Comparison of ENCODE assay signal across 10 cellular contexts in the genomic region with DNA sequence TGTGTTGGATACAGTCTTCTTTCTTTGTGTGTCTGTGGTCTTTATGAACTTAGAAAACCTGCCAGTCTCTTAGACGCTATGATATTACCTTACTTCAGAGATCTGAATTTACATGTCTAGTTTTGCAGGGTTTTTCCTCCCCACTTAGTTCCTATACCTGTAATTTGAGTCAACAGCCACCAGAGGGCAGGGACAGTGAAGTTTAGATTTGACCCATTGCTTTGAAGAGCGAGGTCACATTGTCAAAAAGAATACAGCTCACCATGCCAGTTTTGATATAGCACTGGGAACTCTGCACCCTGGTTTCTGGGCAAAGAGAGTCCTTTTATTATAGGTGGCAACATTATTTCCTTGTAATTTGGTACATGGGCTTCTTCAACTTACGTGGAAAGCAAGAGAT.
DNase-seq lines count a peak whose midpoint lies in the region; ATAC-seq and TF ChIP-seq lines count a peak whose summit lies in the region.
"Had no signal": no experiment of that assay in that cellular context is flagged by ENCODE, and none has a peak within 500 bp of the region (broad histone marks: within the 10 kb centered on the region; RNA-seq: fewer than 3 reads in every experiment).

No MANE protein-coding gene starts in this region.

- H3K9ac ChIP-seq in endodermal cell (ENCODE audit: extremely low read depth, low read length, poor library complexity, severe bottlenecking) = no peak overlapping the region
- H3K9ac ChIP-seq: BLaER1 had no signal

- H3K9me3 ChIP-seq in endodermal cell (ENCODE audit: control insufficient read depth, low read length) = peaks cover 13% of the 10 kb centered on the region
- H3K9me3 ChIP-seq in spleen = peaks cover 0 to 25% (median 11%) of the 10 kb centered on the region in 8 donors
- H3K9me3 ChIP-seq in ovary = no peaks in the 10 kb centered on the region

- no peak overlapping the region for H3K27ac ChIP-seq in endodermal cell (ENCODE audit: low read depth, low read length)
- H3K27ac ChIP-seq in spleen = no peak overlapping the region
- H3K27ac ChIP-seq in ovary = no peak overlapping the region
- H3K27ac ChIP-seq: BLaER1 had no signal

- intact Hi-C loops in spleen (cut with DNase I; ENCODE audit: low total_unique reads) = no loop called here
- intact Hi-C loops in ovary (cut with DNase I) = no loop called here

- no peaks in the 10 kb centered on the region for H3K27me3 Mint-ChIP-seq in endodermal cell (ENCODE audit: insufficient read depth)

- no peak overlapping the region for H3K4me3 Mint-ChIP-seq in endodermal cell

- no peak for ATAC-seq in stimulated activated naive CD8-positive, alpha-beta T cell treated with anti-CD3 and anti-CD28 coated beads, Interleukin-15, Interleukin-2, amounts not matched to agents 100 U/mL and 50 U/mL, for 24 hours

- peaks cover 19% of the 10 kb centered on the region for H3K4me1 Mint-ChIP-seq in endodermal cell

- H3K36me3 ChIP-seq in endodermal cell (ENCODE audit: control insufficient read depth, insufficient read depth, low read length) = no peaks in the 10 kb centered on the region
- H3K36me3 ChIP-seq in spleen = no peaks in the 10 kb centered on the region
- H3K36me3 ChIP-seq in ovary = no peaks in the 10 kb centered on the region

- H3K4me3 ChIP-seq in endodermal cell (ENCODE audit: low read length) (no peak overlapping the region), spleen (no peak overlapping the region), ovary (no peak overlapping the region)
- H3K4me3 ChIP-seq: BLaER1 had no signal

- TF ChIP-seq CTCF in endodermal cell (conservative IDR thresholded peaks at IDR 0.05) = peak; percentile 86
- peak in 6 of 11 experiments; percentile 13 to 42 (median 20) for TF ChIP-seq CTCF in spleen (IDR thresholded peaks at IDR 0.05 in 8 of 11, conservative IDR thresholded peaks at IDR 0.05 in 3 of 11)
- TF ChIP-seq CTCF in ovary (IDR thresholded peaks at IDR 0.05) = no peak

- peaks cover 3% of the 10 kb centered on the region for H3K36me3 Mint-ChIP-seq in endodermal cell (ENCODE audit: low read depth)

- peaks cover 5% of the 10 kb centered on the region for H3K9me3 Mint-ChIP-seq in endodermal cell

- DNase-seq in NOMO-1 treated with DMSO at 0.1 percent for 48 hours (lab: John Stamatoyannopoulos, UW; ENCODE audit: unreplicated experiment) = peak; percentile 3
- no peak for DNase-seq in NOMO-1 treated with dmso at 0.1 percent for 144 hours (lab: John Stamatoyannopoulos, UW; ENCODE audit: unreplicated experiment)
- peak; percentile 29 to 81 for DNase-seq in NCI-H526 (lab: John Stamatoyannopoulos, UW)
- DNase-seq in endodermal cell = peak; percentile 49
- no peak for DNase-seq in spleen
- no peak for DNase-seq in stimulated activated naive CD8-positive, alpha-beta T cell treated with anti-CD3 and anti-CD28 coated beads, Interleukin-15, Interleukin-2, amounts not matched to agents 100 U/mL and 50 U/mL, for 24 hours
- no peak for DNase-seq in D341Med (ENCODE audit: low spot score)
- DNase-seq in ovary = no peak
- DNase-seq: mesenchymal stem cell had no signal

- TF ChIP-seq EP300 in ovary (IDR thresholded peaks at IDR 0.05) = no peak

- WGBS in endodermal cell (ENCODE audit: insufficient coverage in 1 of 2, insufficient read length in 1 of 2), 2 experiments = 73 to 91% methylated on average over 3 of the region's 3 CpGs
- WGBS in spleen, 5 donors = 58 to 69% (median 63%) methylated on average over 3 of the region's 3 CpGs
- WGBS in ovary, 3 donors = 68 to 75% (median 75%) methylated on average over 3 of the region's 3 CpGs

- no peak overlapping the region for H3K27ac Mint-ChIP-seq in endodermal cell

- H3K27me3 ChIP-seq in endodermal cell (ENCODE audit: control insufficient read depth, insufficient read depth, low read length, poor library complexity, severe bottlenecking) (no peaks in the 10 kb centered on the region), spleen (replicated peaks in 1 of 7) (peaks cover 0 to 8% (median 0%) of the 10 kb centered on the region in 7 donors), ovary (no peaks in the 10 kb centered on the region)
- H3K27me3 ChIP-seq: BLaER1 had no signal

- no peak for TF ChIP-seq POLR2A in spleen (IDR thresholded peaks at IDR 0.05)
- no peak for TF ChIP-seq POLR2A in ovary (IDR thresholded peaks at IDR 0.05)

- H3K4me1 ChIP-seq in endodermal cell (ENCODE audit: control insufficient read depth, insufficient read depth, low read length) = peaks cover 5% of the 10 kb centered on the region
- no peaks in the 10 kb centered on the region for H3K4me1 ChIP-seq in spleen
- H3K4me1 ChIP-seq in ovary (ENCODE audit: insufficient read depth) = no peaks in the 10 kb centered on the region

Comparison
In these comparisons a context has a peak if more than half of its experiments do, and no peak if none do; other contexts are left out.
1. DNase-seq: peak in NOMO-1 treated with DMSO at 0.1 percent for 48 hours (single experiment), NCI-H526 (2 of 2) and endodermal cell (single experiment); none in NOMO-1 treated with dmso at 0.1 percent for 144 hours (single experiment), spleen (single experiment), stimulated activated naive CD8-positive, alpha-beta T cell treated with anti-CD3 and anti-CD28 coated beads, Interleukin-15, Interleukin-2, amounts not matched to agents 100 U/mL and 50 U/mL, for 24 hours (single experiment), D341Med (single experiment) and ovary (0 of 5).
2. CTCF ChIP-seq: peak in endodermal cell (single experiment) and spleen (6 of 11); none in ovary (0 of 3).